ENCODE assay signal across 10 cellular contexts in genomic region chr9:131736440-131736839, GRCh38. TPM values are rescaled to one million over a fixed set of nuclear protein-coding genes. Genes with fewer than 3 reads are reported as not detected.
DNase-seq lines count a peak whose midpoint lies in the region; ATAC-seq and TF ChIP-seq lines count a peak whose summit lies in the region.
"Had no signal": no experiment of that assay in that cellular context is flagged by ENCODE, and none has a peak within 500 bp of the region (broad histone marks: within the 10 kb centered on the region; RNA-seq: fewer than 3 reads in every experiment).

No MANE protein-coding gene starts in this region.

- H3K36me3 ChIP-seq in effector memory CD4-positive, alpha-beta T cell (ENCODE audit: control insufficient read depth, insufficient read depth, low read length), result no peaks in the 10 kb centered on the region
- H3K36me3 ChIP-seq in skeletal muscle tissue (ENCODE audit: control insufficient read depth in 3 of 3, insufficient read depth in 3 of 3, low read length in 3 of 3), result no peaks in the 10 kb centered on the region
- no peaks in the 10 kb centered on the region for H3K36me3 ChIP-seq in breast epithelium

- H3K27me3 ChIP-seq in effector memory CD4-positive, alpha-beta T cell (replicated peaks; ENCODE audit: control insufficient read depth, insufficient read depth, low read length, poor library complexity, severe bottlenecking), result no peaks in the 10 kb centered on the region
- no peaks in the 10 kb centered on the region for H3K27me3 ChIP-seq in skeletal muscle tissue (ENCODE audit: control insufficient read depth in 3 of 3, insufficient read depth in 3 of 3, low read length in 3 of 3)
- no peaks in the 10 kb centered on the region for H3K27me3 ChIP-seq in breast epithelium

- ATAC-seq in HG03175 (IDR thresholded peaks at IDR 0.05; ENCODE audit: unreplicated experiment), result no peak
- ATAC-seq: activated CD4-positive, CD25-positive, alpha-beta regulatory T cell treated with anti-CD3 and anti-CD28 coated beads, Interleukin-2, amount 50 U/mL, for 24 hours had no signal

- H3K4me3 ChIP-seq in effector memory CD4-positive, alpha-beta T cell (ENCODE audit: insufficient read depth, low read depth, low read length, poor library complexity, severe bottlenecking), result no peak overlapping the region
- H3K4me3 ChIP-seq in skeletal muscle tissue (ENCODE audit: low read length in 3 of 3) (no peak overlapping the region), breast epithelium (no peak overlapping the region)

- intact Hi-C loops in head of caudate nucleus (cut with DNase I) (no loop called here), breast epithelium (cut with DNase I; ENCODE audit: low total_unique reads) (no loop called here)

- H3K9me3 ChIP-seq in effector memory CD4-positive, alpha-beta T cell (ENCODE audit: control insufficient read depth, low read length), result no peaks in the 10 kb centered on the region
- H3K9me3 ChIP-seq in skeletal muscle tissue (ENCODE audit: control insufficient read depth in 3 of 3, low read length in 3 of 3), result no peaks in the 10 kb centered on the region
- H3K9me3 ChIP-seq in breast epithelium, result no peaks in the 10 kb centered on the region

- peaks cover 71% of the 10 kb centered on the region for H3K4me1 ChIP-seq in effector memory CD4-positive, alpha-beta T cell (ENCODE audit: control insufficient read depth, insufficient read depth, low read length, poor library complexity, severe bottlenecking)
- H3K4me1 ChIP-seq in skeletal muscle tissue (ENCODE audit: control insufficient read depth in 3 of 3, insufficient read depth in 3 of 3, low read length in 3 of 3), result peaks cover 69 to 77% (median 72%) of the 10 kb centered on the region in 3 donors
- peaks cover 5 to 30% of the 10 kb centered on the region in 2 donors for H3K4me1 ChIP-seq in breast epithelium

- no peak for DNase-seq in effector memory CD4-positive, alpha-beta T cell
- no peak for DNase-seq in head of caudate nucleus
- DNase-seq in breast epithelium (ENCODE audit: low spot score in 2 of 2), result no peak
- DNase-seq: NCI-H1105 treated with DMSO at 0.1 percent for 48 hours, OCI-M1 had no signal

- TF ChIP-seq CTCF in GM12873 (IDR thresholded peaks at IDR 0.05; ENCODE audit: insufficient read depth, low read depth, low read length, missing control alignments), result peak; percentile 33
- no peak for TF ChIP-seq CTCF in breast epithelium (IDR thresholded peaks at IDR 0.05)

- peak overlapping the region; percentile 84 for H3K27ac ChIP-seq in effector memory CD4-positive, alpha-beta T cell (ENCODE audit: insufficient read depth, low read length, poor library complexity, severe bottlenecking)
- H3K27ac ChIP-seq in skeletal muscle tissue (ENCODE audit: low read depth, low read length) (peak overlapping the region; percentile 58), breast epithelium (peak overlapping the region in 1 of 2 donors; percentile 25)

- no peak for TF ChIP-seq POLR2A in breast epithelium (IDR thresholded peaks at IDR 0.05)

- no peak overlapping the region for H3K9ac ChIP-seq in skeletal muscle tissue (ENCODE audit: low read depth in 1 of 3, low read length in 3 of 3)

TF ChIP-seq in PFSK-1, 5 proteins besides CTCF, POLR2A, EP300 and RAD21:
- no peak for TF ChIP-seq TAF1 (IDR thresholded peaks at IDR 0.05; ENCODE audit: borderline replicate concordance, insufficient read depth, low read length)
- peak; percentile 22 for TF ChIP-seq FOXP2 (optimal IDR thresholded peaks at IDR 0.05; ENCODE audit: borderline replicate concordance, extremely low read depth, extremely low read length, insufficient read depth)
- no peak for TF ChIP-seq POLR2AphosphoS5 (IDR thresholded peaks at IDR 0.05; ENCODE audit: low read depth, low read length)

RNA-seq across cellular contexts. Expression of gene RAPGEF1, which starts 3.4 kb away (rescaled TPM):
- 40.2 TPM for polyA plus RNA-seq in PFSK-1 (2012; ENCODE audit: insufficient read length, low read depth)
- total RNA-seq in skeletal muscle tissue (19.8 TPM), breast epithelium (10 to 100 TPM; 35.3 to 38.0 (median 37.3) TPM)
